In genomic region chr3:156790141-156790540, GRCh38 we compare ENCODE assay signal across 20 cellular contexts. TPM values are rescaled to one million over a fixed set of nuclear protein-coding genes. Genes with fewer than 3 reads are reported as not detected.
A peak's percentile ranks its signal among the peaks of the same experiment; 100 is the strongest.
DNase-seq lines count a peak whose midpoint lies in the region; ATAC-seq and TF ChIP-seq lines count a peak whose summit lies in the region.
"Had no signal": no experiment of that assay in that cellular context is flagged by ENCODE, and none has a peak within 500 bp of the region (broad histone marks: within the 10 kb centered on the region; RNA-seq: fewer than 3 reads in every experiment).

No MANE protein-coding gene starts in this region.

- no peak overlapping the region for H3K9ac ChIP-seq in trophoblast cell (ENCODE audit: low read length)

- no peak overlapping the region for H2BK12ac ChIP-seq in trophoblast cell (ENCODE audit: low read length)

- H3K18ac ChIP-seq in trophoblast cell (ENCODE audit: low read length): no peak overlapping the region

- TF ChIP-seq CTCF in astrocyte of the spinal cord (IDR thresholded peaks at IDR 0.05; ENCODE audit: low read depth, low read length) (no peak), fibroblast of the aortic adventitia (IDR thresholded peaks at IDR 0.05; ENCODE audit: insufficient read depth, low read length) (no peak)

- H2BK120ac ChIP-seq in trophoblast cell (ENCODE audit: insufficient read depth, low read length, poor library complexity): no peak overlapping the region

- H3K79me1 ChIP-seq in trophoblast cell (ENCODE audit: low read length): peaks cover 12% of the 10 kb centered on the region

- no peak overlapping the region for H4K12ac ChIP-seq in trophoblast cell (ENCODE audit: low read depth, low read length)

- no peak overlapping the region for H3K4me2 ChIP-seq in trophoblast cell (ENCODE audit: low read length)

- H3K14ac ChIP-seq in trophoblast cell (ENCODE audit: low read length): no peak overlapping the region

- H3K27me3 ChIP-seq in ACC112 (ENCODE audit: insufficient read depth, low read length): no peaks in the 10 kb centered on the region
- H3K27me3 ChIP-seq in trophoblast cell (ENCODE audit: insufficient read depth, low read length): no peaks in the 10 kb centered on the region

- H4K91ac ChIP-seq in trophoblast cell (ENCODE audit: low read depth, low read length): no peak overlapping the region

- H3K4me1 ChIP-seq in ACC112 (ENCODE audit: control insufficient read depth, insufficient read depth, low read length, unreplicated experiment) (peaks cover 63% of the 10 kb centered on the region), trophoblast cell (ENCODE audit: control insufficient read depth in 1 of 2, insufficient read depth in 2 of 2, low read length in 2 of 2) (peaks cover 2 to 8% of the 10 kb centered on the region in 2 experiments)

- peaks cover 7% of the 10 kb centered on the region for H3K79me2 ChIP-seq in ACC112 (ENCODE audit: control insufficient read depth, insufficient read depth, low read length, unreplicated experiment)
- no peaks in the 10 kb centered on the region for H3K79me2 ChIP-seq in trophoblast cell (ENCODE audit: control insufficient read depth, insufficient read depth, low read length, poor library complexity)

- H3K4me3 ChIP-seq in ACC112 (ENCODE audit: low read depth, low read length) (no peak overlapping the region), astrocyte of the spinal cord (ENCODE audit: low read depth, low read length) (no peak overlapping the region), fibroblast of the aortic adventitia (ENCODE audit: low read depth, low read length) (no peak overlapping the region), trophoblast cell (ENCODE audit: low read depth, low read length) (no peak overlapping the region)
- H3K4me3 ChIP-seq: HAP-1 had no signal

- ATAC-seq in GM19395 (IDR thresholded peaks at IDR 0.05; ENCODE audit: unreplicated experiment): no peak

- DNase-seq in LHCN-M2 (ENCODE audit: low read depth) (peak; percentile 31), astrocyte of the spinal cord (ENCODE audit: low read depth, low spot score) (peak; percentile 43), fibroblast of the aortic adventitia (ENCODE audit: low read depth) (peak; percentile 72), NCI-H1436 (lab: John Stamatoyannopoulos, UW) (no peak), trophoblast cell (no peak), NCI-H774 (lab: John Stamatoyannopoulos, UW) (no peak)
- DNase-seq: C1 segment of cervical spinal cord; CD8-positive, alpha-beta memory T cell; DMS79 treated with DMSO at 0.1 percent for 48 hours; Kasumi-1; NCI-H1092 treated with DMSO at 0.1 percent for 48 hours; NCI-H1694; NCI-H510A; NCI-H748 treated with DMSO at 0.1 percent for 48 hours; OCI-M1; RPMI8226; SIG-M5 had no signal

- no peak overlapping the region for H2AK5ac ChIP-seq in trophoblast cell (ENCODE audit: low read length)

- no peak overlapping the region for H3K23ac ChIP-seq in trophoblast cell (ENCODE audit: low read length)

- in situ Hi-C loops in astrocyte of the spinal cord (cut with HindIII; ENCODE audit: low sequenced_read_pairs): no loop called here

- H3K27ac ChIP-seq in ACC112 (ENCODE audit: low read depth, low read length) (peak overlapping the region; percentile 93), trophoblast cell (ENCODE audit: low read depth, low read length) (no peak overlapping the region)

- no peaks in the 10 kb centered on the region for H3K9me3 ChIP-seq in trophoblast cell (ENCODE audit: insufficient read depth, low read depth, low read length)
- H3K9me3 ChIP-seq: HAP-1 had no signal

- H3K4ac ChIP-seq in trophoblast cell (ENCODE audit: low read depth, low read length): no peak overlapping the region

- H3K36me3 ChIP-seq in ACC112 (ENCODE audit: insufficient read depth, low read length): no peaks in the 10 kb centered on the region; the same call in 1 of the 2 replicates
- no peaks in the 10 kb centered on the region for H3K36me3 ChIP-seq in trophoblast cell (ENCODE audit: control insufficient read depth in 1 of 2, insufficient read depth in 2 of 2, low read length in 2 of 2)
- H3K36me3 ChIP-seq: HAP-1 had no signal

- no peak overlapping the region for H2BK5ac ChIP-seq in trophoblast cell (ENCODE audit: low read depth, low read length, poor library complexity)

- H2AFZ ChIP-seq in ACC112 (ENCODE audit: low read length, unreplicated experiment) (no peak overlapping the region), trophoblast cell (ENCODE audit: insufficient read depth, low read length, poor library complexity) (no peak overlapping the region)

- H4K8ac ChIP-seq in trophoblast cell (ENCODE audit: low read depth, low read length): no peak overlapping the region

RNA-seq across cellular contexts. Expression of gene LEKR1, which starts 36.0 kb away (rescaled TPM):
- total RNA-seq in LHCN-M2 (2014; rRNA removed): 0.34 and 1.5 TPM in 2 replicates
- 0.89 TPM for polyA plus RNA-seq in LHCN-M2 (2012)
- total RNA-seq in fibroblast of the aortic adventitia (ENCODE audit: low replicate concordance): 0.81 and 2.8 TPM in 2 replicates
- polyA plus RNA-seq in trophoblast cell (2013): 0.04 and 0.14 TPM in 2 replicates

Comparison
In these comparisons a context has a peak if more than half of its experiments do, and no peak if none do; other contexts are left out.
1. DNase-seq: peak in LHCN-M2 (single experiment), astrocyte of the spinal cord (single experiment) and fibroblast of the aortic adventitia (single experiment); none in NCI-H1436 (single experiment), trophoblast cell (0 of 2) and NCI-H774 (single experiment).